In genomic region chr3:183584246-183584913, GRCh38 we compare ENCODE assay signal across 7 cellular contexts. TPM values are rescaled to one million over a fixed set of nuclear protein-coding genes. Genes with fewer than 3 reads are reported as not detected.
DNase-seq lines count a peak whose midpoint lies in the region; ATAC-seq and TF ChIP-seq lines count a peak whose summit lies in the region.

No MANE protein-coding gene starts in this region.

- H3K27ac ChIP-seq in dorsolateral prefrontal cortex (peak overlapping the region; percentile 32 to 93 (median 81)), mesendoderm (ENCODE audit: low read depth, low read length) (peak overlapping the region; percentile 70), upper lobe of left lung (peak overlapping the region in 3 of 4 donors; percentile 26 to 55 (median 39))

- intact Hi-C loops in dorsolateral prefrontal cortex (cut with DNase I) = no loop called here

- no CpG with 5 or more reads among the region's 7 CpGs for WGBS in mesendoderm (ENCODE audit: extremely low coverage, insufficient coverage, low lambda C conversion rate)
- WGBS in upper lobe of left lung, 2 donors = 60 to 64% methylated on average over 5 to 7 of the region's 7 CpGs

- no peak overlapping the region for H4K8ac ChIP-seq in mesendoderm (ENCODE audit: low read depth, low read length)

- no peaks in the 10 kb centered on the region for H3K79me2 ChIP-seq in mesendoderm (ENCODE audit: control insufficient read depth, insufficient read depth, low read length)

- peak overlapping the region; percentile 74 for H3K4ac ChIP-seq in mesendoderm (ENCODE audit: low read depth, low read length)

- H3K18ac ChIP-seq in mesendoderm (ENCODE audit: low read length) = peak overlapping the region; percentile 7

- no peak overlapping the region for H2BK15ac ChIP-seq in mesendoderm (replicated peaks; ENCODE audit: low read depth)

- peak overlapping the region; percentile 83 for H3K23ac ChIP-seq in mesendoderm (ENCODE audit: low read length)

- H3K4me1 ChIP-seq in mesendoderm (ENCODE audit: control insufficient read depth, low read depth, low read length) (peaks cover 14% of the 10 kb centered on the region), upper lobe of left lung (peaks cover 0 to 32% (median 21%) of the 10 kb centered on the region in 4 donors)

- H3K36me3 ChIP-seq in mesendoderm (ENCODE audit: control insufficient read depth, insufficient read depth, low read length) (no peaks in the 10 kb centered on the region), upper lobe of left lung (no peaks in the 10 kb centered on the region)

- TF ChIP-seq CTCF in dorsolateral prefrontal cortex (IDR thresholded peaks at IDR 0.05 in 54 of 56, conservative IDR thresholded peaks at IDR 0.05 in 2 of 56; ENCODE audit: low read depth in 1 of 56, partially characterized antibody in 56 of 56) (peak in 1 of 56 donors; percentile 10), upper lobe of left lung (IDR thresholded peaks at IDR 0.05) (no peak)

- H2BK120ac ChIP-seq in mesendoderm (ENCODE audit: low read depth, low read length) = peak overlapping the region; percentile 4

- H4K5ac ChIP-seq in mesendoderm (ENCODE audit: low read length) = no peak overlapping the region

- no peak for TF ChIP-seq EP300 in upper lobe of left lung (IDR thresholded peaks at IDR 0.05)

- peak; percentile 55 for DNase-seq in NCI-H2171 (lab: John Stamatoyannopoulos, UW)
- peak in 3 of 10 donors; percentile 38 to 59 (median 49) for DNase-seq in dorsolateral prefrontal cortex
- DNase-seq in mesendoderm = peak; percentile 83
- DNase-seq in upper lobe of left lung = no peak
- DNase-seq in stimulated activated CD4-positive, alpha-beta T cell treated with anti-CD3 and anti-CD28 coated beads, Interleukin-1b, Interleukin-23, amount 100 ng/mL, for 48 hours = no peak

- H2BK5ac ChIP-seq in mesendoderm (ENCODE audit: low read length) = peak overlapping the region; percentile 79

- H3K27me3 ChIP-seq in dorsolateral prefrontal cortex (no peaks in the 10 kb centered on the region), mesendoderm (ENCODE audit: insufficient read depth, low read length, poor library complexity) (no peaks in the 10 kb centered on the region), upper lobe of left lung (no peaks in the 10 kb centered on the region)

- peak overlapping the region; percentile 36 for H3K9ac ChIP-seq in mesendoderm (ENCODE audit: low read length)

- H2AK5ac ChIP-seq in mesendoderm (ENCODE audit: low read length) = peak overlapping the region; percentile 96

- no peak for TF ChIP-seq POLR2A in upper lobe of left lung (IDR thresholded peaks at IDR 0.05)

- no peak overlapping the region for H3K4me2 ChIP-seq in mesendoderm (ENCODE audit: low read length)

- peak overlapping the region; percentile 76 for H3K56ac ChIP-seq in mesendoderm (ENCODE audit: low read length)

- no peaks in the 10 kb centered on the region for H3K9me3 ChIP-seq in upper lobe of left lung

- no peaks in the 10 kb centered on the region for H3K79me1 ChIP-seq in mesendoderm (ENCODE audit: low read length)

- peak; percentile 64 to 74 for ATAC-seq in upper lobe of left lung (ENCODE audit: low FRiP score in 2 of 2)
- ATAC-seq in HG02970 (IDR thresholded peaks at IDR 0.05; ENCODE audit: low FRiP score, unreplicated experiment) = no peak
- ATAC-seq in GM18502 (IDR thresholded peaks at IDR 0.05; ENCODE audit: poor library complexity, unreplicated experiment) = no peak

- no peak overlapping the region for H3K4me3 ChIP-seq in dorsolateral prefrontal cortex
- no peak overlapping the region for H3K4me3 ChIP-seq in mesendoderm (ENCODE audit: low read length)
- no peak overlapping the region for H3K4me3 ChIP-seq in upper lobe of left lung

RNA-seq across cellular contexts. Expression of gene KLHL6, which starts 28.9 kb away (rescaled TPM):
- total RNA-seq in dorsolateral prefrontal cortex (1 to 10 TPM in 86 of 120 experiments, under 1 TPM in 33, not detected in 1; 0.42 to 7.3 (median 1.4) TPM), upper lobe of left lung (10 to 100 TPM; 15.2 to 77.5 (median 25.6) TPM)
- 0.08 TPM for polyA plus RNA-seq in mesendoderm (2013, experiment 1 of 2)
- polyA plus RNA-seq in mesendoderm (2013, experiment 2 of 2) = 0.06 TPM

RNA-seq across cellular contexts. Expression of gene KLHL24, which starts 51.0 kb away (rescaled TPM):
- 100 to 1,000 TPM; 171 to 344 (median 241) TPM for total RNA-seq in dorsolateral prefrontal cortex
- polyA plus RNA-seq in mesendoderm (2013, experiment 1 of 2) = 6.1 TPM
- polyA plus RNA-seq in mesendoderm (2013, experiment 2 of 2) = 5.2 TPM
- total RNA-seq in upper lobe of left lung = 100 to 1,000 TPM in 3 of 6 donors, 10 to 100 TPM in 3; 63.5 to 181 (median 104) TPM

Comparison
In these comparisons a context has a peak if more than half of its experiments do, and no peak if none do; other contexts are left out.
1. DNase-seq: peak in NCI-H2171 (single experiment) and mesendoderm (single experiment); none in upper lobe of left lung (0 of 2) and stimulated activated CD4-positive, alpha-beta T cell treated with anti-CD3 and anti-CD28 coated beads, Interleukin-1b, Interleukin-23, amount 100 ng/mL, for 48 hours (single experiment).
2. ATAC-seq: peak in upper lobe of left lung (2 of 2); none in HG02970 (single experiment) and GM18502 (single experiment).
3. Peak in every context shown above with its lines, with median percentiles within 50 percentile points of each other: H3K27ac ChIP-seq.